Comparison of ENCODE assay signal across 13 cellular contexts in genomic region chr13:51364404-51365008, GRCh38. TPM values are rescaled to one million over a fixed set of nuclear protein-coding genes. Genes with fewer than 3 reads are reported as not detected.
DNase-seq lines count a peak whose midpoint lies in the region; ATAC-seq and TF ChIP-seq lines count a peak whose summit lies in the region.
"Had no signal": no experiment of that assay in that cellular context is flagged by ENCODE, and none has a peak within 500 bp of the region (broad histone marks: within the 10 kb centered on the region; RNA-seq: fewer than 3 reads in every experiment).

No MANE protein-coding gene starts in this region.

- peak overlapping the region; percentile 74 for H3K27ac ChIP-seq in mesenchymal stem cell (ENCODE audit: low read length, poor library complexity, severe bottlenecking)

- H2BK120ac ChIP-seq in mesenchymal stem cell (ENCODE audit: low read depth, low read length), result no peak overlapping the region

- no peak overlapping the region for H3K23ac ChIP-seq in mesenchymal stem cell (ENCODE audit: low read length in 2 of 2)

- no peaks in the 10 kb centered on the region for H3K4me1 ChIP-seq in mesenchymal stem cell (ENCODE audit: control insufficient read depth, insufficient read depth, low read depth, low read length)

- no peak overlapping the region for H3K4ac ChIP-seq in mesenchymal stem cell (ENCODE audit: low read depth in 1 of 2, low read length in 2 of 2)

- no peak for TF ChIP-seq CTCF in astrocyte of the spinal cord (IDR thresholded peaks at IDR 0.05; ENCODE audit: low read depth, low read length)

- no peaks in the 10 kb centered on the region for H3K27me3 ChIP-seq in mesenchymal stem cell (ENCODE audit: control insufficient read depth in 1 of 2, insufficient read depth in 1 of 2, low read length in 2 of 2)

- in situ Hi-C loops in KBM-7 (cut with MboI; ENCODE audit: low pct_unique_long_range_greater_than_20kb, low sequenced_read_pairs), result no loop called here
- in situ Hi-C loops in astrocyte of the spinal cord (cut with HindIII; ENCODE audit: low sequenced_read_pairs), result no loop called here

- H3K9ac ChIP-seq in mesenchymal stem cell (ENCODE audit: low read length), result no peak overlapping the region

- no peak overlapping the region for H2BK5ac ChIP-seq in mesenchymal stem cell (ENCODE audit: low read depth, low read length, poor library complexity, severe bottlenecking)

- no peak overlapping the region for H2BK12ac ChIP-seq in mesenchymal stem cell (ENCODE audit: low read length in 2 of 2)

- no peak overlapping the region for H3K4me2 ChIP-seq in mesenchymal stem cell (ENCODE audit: low read length, poor library complexity, severe bottlenecking)

- WGBS in mesenchymal stem cell, result 5% methylated on average over 2 of the region's 3 CpGs

- H3K4me3 ChIP-seq in astrocyte of the spinal cord (ENCODE audit: low read depth, low read length), result no peak overlapping the region
- H3K4me3 ChIP-seq in mesenchymal stem cell (ENCODE audit: insufficient read depth in 1 of 2, low read depth in 1 of 2, low read length in 2 of 2), result no peak overlapping the region
- H3K4me3 ChIP-seq: lung had no signal

- no peak overlapping the region for H2AFZ ChIP-seq in mesenchymal stem cell (ENCODE audit: low read depth, low read length)

- DNase-seq in Daoy (ENCODE audit: low read depth) (peak; percentile 50), KBM-7 (peak; percentile 67), astrocyte of the spinal cord (ENCODE audit: low read depth, low spot score) (peak; percentile 83), mesenchymal stem cell (peak; percentile 55), ureter (ENCODE audit: low spot score) (no peak), T-helper 1 cell (no peak)
- DNase-seq: H7; hypothalamus; stimulated activated naive CD4-positive, alpha-beta T cell had no signal

- H3K18ac ChIP-seq in mesenchymal stem cell (ENCODE audit: low read depth in 1 of 2, low read length in 2 of 2), result peak overlapping the region in 1 of 2 experiments; percentile 7

- ATAC-seq in GM18873 (IDR thresholded peaks at IDR 0.05; ENCODE audit: low FRiP score, unreplicated experiment) (no peak), HG03095 (IDR thresholded peaks at IDR 0.05; ENCODE audit: unreplicated experiment) (no peak)

- peaks cover 0 to 96% of the 10 kb centered on the region in 2 experiments for H3K36me3 ChIP-seq in mesenchymal stem cell (ENCODE audit: control insufficient read depth in 1 of 2, insufficient read depth in 2 of 2, low read depth in 1 of 2, low read length in 2 of 2)

- no peaks in the 10 kb centered on the region for H3K9me3 ChIP-seq in mesenchymal stem cell (ENCODE audit: control insufficient read depth, low read length)

- H3K79me1 ChIP-seq in mesenchymal stem cell (replicated peaks; ENCODE audit: low read length, poor library complexity, severe bottlenecking), result peaks cover 3% of the 10 kb centered on the region

- H3K14ac ChIP-seq in mesenchymal stem cell (ENCODE audit: low read length in 2 of 2), result no peak overlapping the region

- peak overlapping the region; percentile 46 for H2AK5ac ChIP-seq in mesenchymal stem cell (ENCODE audit: low read length, severe bottlenecking)

- H4K91ac ChIP-seq in mesenchymal stem cell (ENCODE audit: low read length), result no peak overlapping the region

- H2BK15ac ChIP-seq in mesenchymal stem cell (ENCODE audit: low read depth, poor library complexity, severe bottlenecking), result no peak overlapping the region

- H4K8ac ChIP-seq in mesenchymal stem cell (ENCODE audit: low read length), result no peak overlapping the region

RNA-seq across cellular contexts. Expression of gene SERPINE3, which starts 25.0 kb away (rescaled TPM):
- not detected in 2 replicates for total RNA-seq in Daoy (2014; rRNA removed; shearing (Covaris generic))
- not detected for polyA plus RNA-seq in mesenchymal stem cell (2013, experiment 1 of 2)
- not detected for polyA plus RNA-seq in mesenchymal stem cell (2013, experiment 2 of 2)
- 0.31 TPM for total RNA-seq in ureter
- total RNA-seq: lung, posterior vena cava had no signal
- polyA plus RNA-seq: lung had no signal

Comparison
In these comparisons a context has a peak if more than half of its experiments do, and no peak if none do; other contexts are left out.
1. DNase-seq: peak in Daoy (single experiment), KBM-7 (single experiment), astrocyte of the spinal cord (single experiment) and mesenchymal stem cell (single experiment); none in ureter (single experiment) and T-helper 1 cell (0 of 5).